ENCODE assay signal across 2 cellular contexts in the genomic region with DNA sequence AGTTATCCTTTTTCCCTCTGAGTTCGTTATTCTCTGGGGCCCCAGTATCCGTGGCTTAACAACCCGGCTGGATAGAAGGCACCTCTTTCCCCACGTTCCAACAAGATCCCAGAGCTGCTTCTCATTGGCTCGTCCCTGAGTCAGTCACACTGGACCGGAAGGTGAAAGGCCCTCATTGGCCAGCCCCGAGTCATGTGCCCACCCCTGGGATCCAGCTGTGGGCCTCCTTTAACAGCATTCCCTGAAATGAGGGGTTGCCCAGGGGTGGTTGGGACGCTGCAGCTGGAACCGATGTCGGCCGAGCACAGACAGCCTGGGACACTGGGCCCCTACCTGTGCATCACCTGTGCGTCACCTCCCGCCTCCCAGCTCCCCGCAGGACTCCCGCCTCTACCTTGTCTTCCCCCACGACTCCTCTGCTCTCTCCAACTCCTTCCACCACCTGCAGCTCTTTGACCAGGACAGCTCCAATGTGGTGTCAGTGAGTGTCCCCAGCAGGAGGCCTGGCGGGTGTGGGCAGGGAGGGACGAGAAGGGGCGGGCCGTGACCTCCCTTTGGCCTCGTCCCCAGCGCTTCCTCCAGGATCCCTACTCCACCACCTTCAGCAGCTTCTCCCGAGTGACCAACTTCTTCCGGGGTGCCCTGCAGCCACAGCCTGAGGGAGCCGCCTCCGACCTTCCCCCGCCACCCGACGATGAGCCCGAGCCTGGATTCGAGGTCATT.
TF ChIP-seq lines count a peak whose summit lies in the region.

No MANE protein-coding gene starts in this region.

TF ChIP-seq in HEK293, 187 proteins besides CTCF, POLR2A, EP300 and RAD21:
- TF ChIP-seq EGR2 (tag by site-specific recombination; IDR thresholded peaks at IDR 0.05; ENCODE audit: low read depth) (peak; percentile 25; the same call in 1 of the 2 replicates), SP2 (tag by site-specific recombination; IDR thresholded peaks at IDR 0.05) (peak; percentile 45; the same call in 1 of the 2 replicates)
- TF ChIP-seq, protein P1, sequence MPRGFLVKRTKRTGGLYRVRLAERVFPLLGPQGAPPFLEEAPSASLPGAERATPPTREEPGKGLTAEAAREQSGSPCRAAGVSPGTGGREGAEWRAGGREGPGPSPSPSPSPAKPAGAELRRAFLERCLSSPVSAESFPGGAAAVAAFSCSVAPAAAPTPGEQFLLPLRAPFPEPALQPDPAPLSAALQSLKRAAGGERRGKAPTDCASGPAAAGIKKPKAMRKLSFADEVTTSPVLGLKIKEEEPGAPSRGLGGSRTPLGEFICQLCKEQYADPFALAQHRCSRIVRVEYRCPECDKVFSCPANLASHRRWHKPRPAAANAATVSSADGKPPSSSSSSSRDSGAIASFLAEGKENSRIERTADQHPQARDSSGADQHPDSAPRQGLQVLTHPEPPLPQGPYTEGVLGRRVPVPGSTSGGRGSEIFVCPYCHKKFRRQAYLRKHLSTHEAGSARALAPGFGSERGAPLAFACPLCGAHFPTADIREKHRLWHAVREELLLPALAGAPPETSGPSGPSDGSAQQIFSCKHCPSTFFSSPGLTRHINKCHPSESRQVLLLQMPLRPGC (tag by site-specific recombination; IDR thresholded peaks at IDR 0.05), result no peak

TF ChIP-seq in GM12878, 131 proteins besides CTCF, POLR2A, EP300 and RAD21:
- no peak for TF ChIP-seq SIX5 (IDR thresholded peaks at IDR 0.05; ENCODE audit: low read depth, low read length, severe bottlenecking)
- no peak for TF ChIP-seq ZNF24 (IDR thresholded peaks at IDR 0.05)
- peak; percentile 53 for TF ChIP-seq USF1 (IDR thresholded peaks at IDR 0.05; ENCODE audit: borderline replicate concordance, extremely low read length, insufficient read depth, low read depth, low read length)
- peak; percentile 87 for TF ChIP-seq PBX3 (IDR thresholded peaks at IDR 0.05; ENCODE audit: insufficient replicate concordance, low read depth, low read length)
- TF ChIP-seq PKNOX1 (IDR thresholded peaks at IDR 0.05), result peak; percentile 93
